Comparison of ENCODE assay signal across 8 cellular contexts in genomic region chr18:62716679-62717058, GRCh38. TPM values are rescaled to one million over a fixed set of nuclear protein-coding genes. Genes with fewer than 3 reads are reported as not detected.
DNase-seq lines count a peak whose midpoint lies in the region; ATAC-seq lines count a peak whose summit lies in the region.

No MANE protein-coding gene starts in this region.

- H4K91ac ChIP-seq in trophoblast cell (ENCODE audit: low read depth, low read length) = peak overlapping the region; percentile 90

- H2AFZ ChIP-seq in trophoblast cell (ENCODE audit: insufficient read depth, low read length, poor library complexity) = peak overlapping the region; percentile 59

- peak; percentile 28 for ATAC-seq in GM21737 (IDR thresholded peaks at IDR 0.05; ENCODE audit: unreplicated experiment)

- H3K9me3 Mint-ChIP-seq in activated naive CD8-positive, alpha-beta T cell treated with anti-CD3 and anti-CD28 coated beads for 36 hours = no peaks in the 10 kb centered on the region

- H3K14ac ChIP-seq in trophoblast cell (ENCODE audit: low read length) = peak overlapping the region; percentile 78

- H4K12ac ChIP-seq in trophoblast cell (ENCODE audit: low read depth, low read length) = peak overlapping the region; percentile 83

- peak overlapping the region; percentile 42 for H3K27ac ChIP-seq in trophoblast cell (ENCODE audit: low read depth, low read length)

- H3K4me1 Mint-ChIP-seq in activated naive CD8-positive, alpha-beta T cell treated with anti-CD3 and anti-CD28 coated beads for 36 hours = peaks cover 36% of the 10 kb centered on the region

- no peak overlapping the region for H3K9ac ChIP-seq in trophoblast cell (ENCODE audit: low read length)

- DNase-seq in DMS153 treated with DMSO at 0.1 percent for 48 hours (lab: John Stamatoyannopoulos, UW; ENCODE audit: unreplicated experiment) (peak; percentile 38), NOMO-1 treated with DMSO at 0.1 percent for 48 hours (lab: John Stamatoyannopoulos, UW; ENCODE audit: unreplicated experiment) (peak; percentile 36), cardiac septum (ENCODE audit: low spot score) (peak; percentile 83), trophoblast cell (peak; percentile 46 to 54), HK-2 (ENCODE audit: unreplicated experiment) (no peak), dedifferentiated amniotic fluid mesenchymal stem cell (ENCODE audit: extremely low spot score) (no peak)
- peak; percentile 61 for DNase-seq in activated naive CD8-positive, alpha-beta T cell treated with anti-CD3 and anti-CD28 coated beads for 36 hours

- H3K4me3 ChIP-seq in trophoblast cell (ENCODE audit: low read depth, low read length) = peak overlapping the region; percentile 99

- H3K4me1 ChIP-seq in trophoblast cell (ENCODE audit: control insufficient read depth in 1 of 2, insufficient read depth in 2 of 2, low read length in 2 of 2) = peaks cover 2% of the 10 kb centered on the region in 2 experiments

- H3K4ac ChIP-seq in trophoblast cell (ENCODE audit: low read depth, low read length) = peak overlapping the region; percentile 97

- peak overlapping the region; percentile 96 for H3K18ac ChIP-seq in trophoblast cell (ENCODE audit: low read length)

- H2BK12ac ChIP-seq in trophoblast cell (ENCODE audit: low read length) = peak overlapping the region; percentile 68

- H3K27me3 ChIP-seq in trophoblast cell (ENCODE audit: insufficient read depth, low read length) = no peaks in the 10 kb centered on the region

- intact Hi-C loops in cardiac septum (cut with DNase I) = loop anchor here (5.0 kb wide), 4 partner anchors 86 to 241 kb away; no protein-coding TSS in a partner anchor

- H2BK120ac ChIP-seq in trophoblast cell (ENCODE audit: insufficient read depth, low read length, poor library complexity) = peak overlapping the region; percentile 89

- peaks cover 5% of the 10 kb centered on the region for H3K36me3 Mint-ChIP-seq in activated naive CD8-positive, alpha-beta T cell treated with anti-CD3 and anti-CD28 coated beads for 36 hours

- peaks cover 2% of the 10 kb centered on the region for H3K9me3 ChIP-seq in trophoblast cell (ENCODE audit: insufficient read depth, low read depth, low read length)

- peak overlapping the region; percentile 92 for H3K4me2 ChIP-seq in trophoblast cell (ENCODE audit: low read length)

- H3K36me3 ChIP-seq in trophoblast cell (ENCODE audit: control insufficient read depth in 1 of 2, insufficient read depth in 2 of 2, low read length in 2 of 2) = no peaks in the 10 kb centered on the region

- H3K79me1 ChIP-seq in trophoblast cell (ENCODE audit: low read length) = peaks cover 15% of the 10 kb centered on the region

- H2BK5ac ChIP-seq in trophoblast cell (ENCODE audit: low read depth, low read length, poor library complexity) = peak overlapping the region; percentile 73

- H3K27me3 Mint-ChIP-seq in activated naive CD8-positive, alpha-beta T cell treated with anti-CD3 and anti-CD28 coated beads for 36 hours = peaks cover 5% of the 10 kb centered on the region

- H3K79me2 ChIP-seq in trophoblast cell (ENCODE audit: control insufficient read depth, insufficient read depth, low read length, poor library complexity) = peaks cover 11% of the 10 kb centered on the region

- H3K27ac Mint-ChIP-seq in activated naive CD8-positive, alpha-beta T cell treated with anti-CD3 and anti-CD28 coated beads for 36 hours = no peak overlapping the region

- no peak overlapping the region for H3K4me3 Mint-ChIP-seq in activated naive CD8-positive, alpha-beta T cell treated with anti-CD3 and anti-CD28 coated beads for 36 hours

- H2AK5ac ChIP-seq in trophoblast cell (ENCODE audit: low read length) = peak overlapping the region; percentile 90

- H4K8ac ChIP-seq in trophoblast cell (ENCODE audit: low read depth, low read length) = peak overlapping the region; percentile 83

- no peak overlapping the region for H3K23ac ChIP-seq in trophoblast cell (ENCODE audit: low read length)

- no CpG with 5 or more reads among the region's 47 CpGs for WGBS in trophoblast cell (ENCODE audit: extremely low coverage, insufficient coverage, insufficient read length)

RNA-seq across cellular contexts. Expression of gene PHLPP1, which starts 1.3 kb away (rescaled TPM):
- total RNA-seq in activated naive CD8-positive, alpha-beta T cell treated with anti-CD3 and anti-CD28 coated beads for 36 hours = 10 to 100 TPM; 10.4 to 11.4 TPM
- total RNA-seq in cardiac septum = 4.8 TPM
- 29.4 and 30.9 TPM in 2 replicates for polyA plus RNA-seq in trophoblast cell (2013)

Comparison
In these comparisons a context has a peak if more than half of its experiments do, and no peak if none do; other contexts are left out.
1. DNase-seq: peak in DMS153 treated with DMSO at 0.1 percent for 48 hours (single experiment), NOMO-1 treated with DMSO at 0.1 percent for 48 hours (single experiment), activated naive CD8-positive, alpha-beta T cell treated with anti-CD3 and anti-CD28 coated beads for 36 hours (single experiment), cardiac septum (single experiment) and trophoblast cell (2 of 2); none in HK-2 (single experiment) and dedifferentiated amniotic fluid mesenchymal stem cell (single experiment).